18 cellular contexts compared by ENCODE assay signal in the genomic region with DNA sequence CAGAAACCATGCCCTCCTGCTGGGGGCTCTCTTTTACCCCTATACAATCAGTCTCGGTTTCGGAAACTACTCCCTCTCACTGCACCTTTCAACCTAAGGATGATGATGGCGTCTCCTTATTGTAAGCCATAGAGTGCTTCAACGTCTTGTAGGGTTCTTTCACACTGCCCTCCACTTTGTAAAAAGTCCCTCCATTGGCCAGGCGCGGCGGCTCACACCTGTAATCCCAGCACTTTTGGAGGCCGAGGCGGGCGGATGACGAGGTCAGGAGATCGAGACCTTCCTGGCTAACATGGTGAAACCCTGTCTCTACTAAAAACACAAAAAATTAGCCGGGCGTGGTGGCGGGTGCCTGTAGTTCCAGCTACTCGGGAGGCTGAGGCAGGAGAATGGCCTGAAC. TPM values are rescaled to one million over a fixed set of nuclear protein-coding genes. Genes with fewer than 3 reads are reported as not detected.
DNase-seq lines count a peak whose midpoint lies in the region; ATAC-seq and TF ChIP-seq lines count a peak whose summit lies in the region.
"Not testable (repeated sequence)": the region's sequence is repeated elsewhere in the genome, so short reads cannot be mapped to it uniquely, and the experiment has no call there.
"Had no signal": no experiment of that assay in that cellular context is flagged by ENCODE, and none has a peak within 500 bp of the region (broad histone marks: within the 10 kb centered on the region; RNA-seq: fewer than 3 reads in every experiment).

No MANE protein-coding gene starts in this region.

- H4K8ac ChIP-seq in H9 (replicated peaks; ENCODE audit: insufficient read length, low read depth, low read length); IMR-90 (ENCODE audit: low read depth in 2 of 2, low read length in 2 of 2): not testable (repeated sequence)

- POLR2A ChIA-PET in IMR-90 (lab: Charles Lee; ENCODE audit: unreplicated experiment) = not testable (repeated sequence)

- CTCF ChIA-PET in IMR-90 (lab: Yijun Ruan, JAX) = not testable (repeated sequence)

- in situ Hi-C loops in IMR-90 (cut with MboI; ENCODE audit: low sequenced_read_pairs) = not testable (repeated sequence)

- H4K20me1 ChIP-seq in H9 (ENCODE audit: control insufficient read depth, insufficient read depth, insufficient read length); IMR-90 (ENCODE audit: insufficient read depth, low read length): not testable (repeated sequence)

- H3K27me3 ChIP-seq in H9 (ENCODE audit: insufficient read depth, low read length); IMR-90 (ENCODE audit: control insufficient read depth, insufficient read depth, low read length); endodermal cell (ENCODE audit: control insufficient read depth, insufficient read depth, low read length, poor library complexity, severe bottlenecking); subcutaneous abdominal adipose tissue (ENCODE audit: control insufficient read depth in 5 of 5, insufficient read depth in 4 of 5, low read length in 5 of 5); vagina: not testable (repeated sequence)

- not testable (repeated sequence) for H3K9me3 Mint-ChIP-seq in H9, endodermal cell, natural killer cell

- H2BK15ac ChIP-seq in H9 (ENCODE audit: low read depth, low read length); IMR-90 (ENCODE audit: low read depth, low read length): not testable (repeated sequence)

- WGBS in H9 (ENCODE audit: extremely low coverage, insufficient read length, low lambda C conversion rate) = no CpG with 5 or more reads among the region's 16 CpGs
- WGBS in IMR-90 (ENCODE audit: extremely low coverage in 2 of 2, insufficient read length in 1 of 2), 2 experiments = 93% methylated on average over 3 of the region's 16 CpGs; no CpG with 5 or more reads in 1 of the 2 experiments
- 88 to 93% methylated on average over 4 to 16 of the region's 16 CpGs for WGBS in endodermal cell (ENCODE audit: insufficient coverage in 1 of 2, insufficient read length in 1 of 2), 2 experiments

- H3K79me1 ChIP-seq in H9 (ENCODE audit: insufficient read depth, low read depth, low read length, poor library complexity, severe bottlenecking); IMR-90 (ENCODE audit: low read depth in 1 of 2, low read length in 2 of 2): not testable (repeated sequence)

- H4K91ac ChIP-seq in H9 (ENCODE audit: insufficient read length, low read depth, low read length); IMR-90 (ENCODE audit: insufficient read depth, low read depth, low read length): not testable (repeated sequence)

- H3K9ac ChIP-seq in H9 (ENCODE audit: extremely low read depth, insufficient read length, low read length); IMR-90 (ENCODE audit: low read depth, low read length); endodermal cell (ENCODE audit: extremely low read depth, low read length, poor library complexity, severe bottlenecking); subcutaneous abdominal adipose tissue (ENCODE audit: low read length in 5 of 5): not testable (repeated sequence)

- not testable (repeated sequence) for H2BK120ac ChIP-seq in H9 (ENCODE audit: low read depth, low read length, poor library complexity, severe bottlenecking); IMR-90 (ENCODE audit: low read depth, low read length)

- H3K79me2 ChIP-seq in H9 (ENCODE audit: insufficient read depth, low read length) = not testable (repeated sequence)

- ATAC-seq in IMR-90 (ENCODE audit: low read depth); natural killer cell: not testable (repeated sequence)

- not testable (repeated sequence) for TF ChIP-seq RAD21 in IMR-90 (IDR thresholded peaks at IDR 0.05; ENCODE audit: low read length)

- peak; percentile 4 for DNase-seq in H9
- DNase-seq in IMR-90; natural killer cell; vagina (ENCODE audit: extremely low spot score in 2 of 2): not testable (repeated sequence)
- DNase-seq in activated CD8-positive, alpha-beta memory T cell treated with anti-CD3 and anti-CD28 coated beads for 24 hours = peak; percentile 24
- peak; percentile 21 for DNase-seq in endodermal cell
- peak; percentile 22 for DNase-seq in mesenteric fat pad (ENCODE audit: low spot score)

- H3K4me1 Mint-ChIP-seq in H9, endodermal cell: not testable (repeated sequence)
- H3K4me1 Mint-ChIP-seq in natural killer cell = peaks cover 29 to 41% of the 10 kb centered on the region in 2 donors

- intact Hi-C loops in IMR-90 (cut with micrococcal nuclease); natural killer cell (cut with micrococcal nuclease); vagina (cut with DNase I): not testable (repeated sequence)

- H3K23me2 ChIP-seq in H9 (ENCODE audit: insufficient read length, low read depth, low read length, poor library complexity, severe bottlenecking) = not testable (repeated sequence)

- not testable (repeated sequence) for H3T11ph ChIP-seq in H9 (ENCODE audit: low read length)

- H3K4ac ChIP-seq in H9 (ENCODE audit: low read depth, low read length); IMR-90 (ENCODE audit: low read depth, low read length): not testable (repeated sequence)

- H3K4me2 ChIP-seq in H9 (ENCODE audit: insufficient read depth, insufficient read length, low read length); IMR-90 (ENCODE audit: low read depth, low read length): not testable (repeated sequence)

- dilution Hi-C loops in IMR-90 (cut with HindIII; ENCODE audit: low sequenced_read_pairs, unreplicated experiment) = not testable (repeated sequence)

- H3K9me3 ChIP-seq in H9 (ENCODE audit: control insufficient read depth, low read depth, low read length); IMR-90 (ENCODE audit: control insufficient read depth, insufficient read depth, low read length); endodermal cell (ENCODE audit: control insufficient read depth, low read length); subcutaneous abdominal adipose tissue (ENCODE audit: control insufficient read depth in 5 of 5, low read length in 5 of 5); vagina: not testable (repeated sequence)

- not testable (repeated sequence) for H2BK12ac ChIP-seq in H9 (ENCODE audit: insufficient read length, low read depth, low read length)

- not testable (repeated sequence) for H3K23ac ChIP-seq in H9 (ENCODE audit: insufficient read length, low read depth, low read length); IMR-90 (ENCODE audit: low read depth, low read length)

- H3K27me3 Mint-ChIP-seq in H9 (ENCODE audit: low read depth); natural killer cell (ENCODE audit: low read depth in 2 of 2): not testable (repeated sequence)
- peaks cover 23% of the 10 kb centered on the region for H3K27me3 Mint-ChIP-seq in endodermal cell (ENCODE audit: insufficient read depth)

- not testable (repeated sequence) for BruUV-seq in IMR-90 (replicated peaks; lab: Mats Ljungman, UMichigan)

- H4K5ac ChIP-seq in H9 (ENCODE audit: insufficient read length, low read depth, low read length); IMR-90 (ENCODE audit: low read depth, low read length): not testable (repeated sequence)

- not testable (repeated sequence) for H2AK9ac ChIP-seq in IMR-90 (replicated peaks; ENCODE audit: low read depth, low read length, poor library complexity)

- H3K4me1 ChIP-seq in H9 (ENCODE audit: insufficient read depth, low read length); IMR-90 (ENCODE audit: control insufficient read depth, insufficient read depth, low read length); endodermal cell (ENCODE audit: control insufficient read depth, insufficient read depth, low read length): not testable (repeated sequence)
- H3K4me1 ChIP-seq in subcutaneous abdominal adipose tissue (ENCODE audit: control insufficient read depth in 5 of 5, insufficient read depth in 5 of 5, low read length in 5 of 5) (peaks cover 0 to 33% (median 20%) of the 10 kb centered on the region in 5 donors), vagina (peaks cover 16% of the 10 kb centered on the region)

- not testable (repeated sequence) for H3K36me3 Mint-ChIP-seq in H9 (ENCODE audit: insufficient read depth in 1 of 3, low read depth in 3 of 3); endodermal cell (ENCODE audit: low read depth); natural killer cell

- H3K56ac ChIP-seq in H9 (ENCODE audit: insufficient read length, low read depth, low read length); IMR-90 (ENCODE audit: extremely low read depth, insufficient read depth, low read length): not testable (repeated sequence)

- H3K36me3 ChIP-seq in IMR-90 (ENCODE audit: control insufficient read depth, insufficient read depth, low read length) (peaks cover 15% of the 10 kb centered on the region), subcutaneous abdominal adipose tissue (ENCODE audit: control insufficient read depth in 5 of 5, insufficient read depth in 5 of 5, low read length in 5 of 5) (peaks cover 0 to 13% (median 10%) of the 10 kb centered on the region in 5 donors)
- H3K36me3 ChIP-seq in endodermal cell (ENCODE audit: control insufficient read depth, insufficient read depth, low read length); vagina: not testable (repeated sequence)

- H2BK5ac ChIP-seq in H9 (ENCODE audit: insufficient read length, low read length); IMR-90 (ENCODE audit: low read depth, low read length, poor library complexity, severe bottlenecking): not testable (repeated sequence)

- H3K4me3 Mint-ChIP-seq in H9, endodermal cell, natural killer cell: not testable (repeated sequence)

- not testable (repeated sequence) for H3K4me3 ChIP-seq in IMR-90 (ENCODE audit: insufficient read depth, low read depth, low read length); endodermal cell (ENCODE audit: low read length); subcutaneous abdominal adipose tissue (ENCODE audit: low read depth in 1 of 5, low read length in 5 of 5); vagina

- TF ChIP-seq POLR2A in IMR-90 (IDR thresholded peaks at IDR 0.05; ENCODE audit: low read depth, low read length); vagina (IDR thresholded peaks at IDR 0.05): not testable (repeated sequence)

- not testable (repeated sequence) for TF ChIP-seq CTCF in H9 (conservative IDR thresholded peaks at IDR 0.05); IMR-90 (conservative IDR thresholded peaks at IDR 0.05; ENCODE audit: low read depth, low read length); endodermal cell (conservative IDR thresholded peaks at IDR 0.05); natural killer cell (IDR thresholded peaks at IDR 0.05); vagina (IDR thresholded peaks at IDR 0.05)

- not testable (repeated sequence) for H3K27ac Mint-ChIP-seq in H9, endodermal cell
- H3K27ac Mint-ChIP-seq in natural killer cell = peak overlapping the region; percentile 85 to 92

- H3K14ac ChIP-seq in H9 (ENCODE audit: insufficient read depth, low read length); IMR-90 (replicated peaks; ENCODE audit: low read depth, low read length): not testable (repeated sequence)

- not testable (repeated sequence) for H3K18ac ChIP-seq in H9 (ENCODE audit: insufficient read length, low read depth, low read length)
- 0 out of 2 replicates have a peak overlapping the region, but pooled peaks have one; percentile 47 for H3K18ac ChIP-seq in IMR-90 (ENCODE audit: low read depth, low read length)

- H2BK20ac ChIP-seq in H9 (ENCODE audit: low read depth, low read length, poor library complexity, severe bottlenecking); IMR-90 (ENCODE audit: low read depth, low read length): not testable (repeated sequence)

- H3K27ac ChIP-seq in H9 (ENCODE audit: insufficient read length, low read depth, low read length); IMR-90 (ENCODE audit: insufficient read depth, low read length); endodermal cell (ENCODE audit: low read depth, low read length): not testable (repeated sequence)
- H3K27ac ChIP-seq in subcutaneous abdominal adipose tissue (ENCODE audit: low read depth, low read length) = peak overlapping the region; percentile 89
- peak overlapping the region; percentile 75 for H3K27ac ChIP-seq in vagina

- not testable (repeated sequence) for H3K9me1 ChIP-seq in IMR-90 (ENCODE audit: insufficient read depth, low read length)

- H2AK5ac ChIP-seq in H9 (ENCODE audit: insufficient read length, low read length) = not testable (repeated sequence)
- 0 out of 2 replicates have a peak overlapping the region, but pooled peaks have one; percentile 3 for H2AK5ac ChIP-seq in IMR-90 (ENCODE audit: low read depth, low read length)

- H2AFZ ChIP-seq in H9 (ENCODE audit: low read length); IMR-90 (replicated peaks; ENCODE audit: low read length, poor library complexity): not testable (repeated sequence)

RNA-seq across cellular contexts. Expression of a gene that starts 19.5 kb away (rescaled TPM):
- total RNA-seq in H9 (2021) (0.28 TPM in 1 of 2 replicates, not detected in the other), IMR-90 (2012; rRNA removed) (not detected in 2 replicates), endodermal cell (not detected), mesenteric fat pad (0.48 TPM), natural killer cell (not detected), vagina (2.0 TPM)
- polyA plus RNA-seq in IMR-90 (2012; rRNA removed) = not detected in 2 replicates
- not detected in 2 replicates for polyA plus RNA-seq in IMR-90 (2012; cell fraction: cytosol; rRNA removed)
- polyA plus RNA-seq in IMR-90 (2012; cell fraction: nucleus; rRNA removed; ENCODE audit: low replicate concordance) = not detected in 2 replicates
- not detected for polyA plus RNA-seq in endodermal cell (2013, experiment 1 of 2)
- polyA plus RNA-seq in endodermal cell (2013, experiment 2 of 2) = not detected
- total RNA-seq: A172; A673; CD4-positive, CD25-positive, alpha-beta regulatory T cell; CD8-positive, alpha-beta memory T cell; GM23248; H1; H7; HFFc6 had no signal
- polyA plus RNA-seq: BJ; CD4-positive, CD25-positive, alpha-beta regulatory T cell; CD8-positive, alpha-beta memory T cell; GM12878; GM23248 had no signal

RNA-seq across cellular contexts. Expression of a gene that starts 31.8 kb away (rescaled TPM):
- 126 and 131 TPM in 2 replicates for total RNA-seq in H9 (2021)
- total RNA-seq in IMR-90 (2012; rRNA removed) = 50.5 and 54.1 TPM in 2 replicates
- 60.2 and 62.7 TPM in 2 replicates for polyA plus RNA-seq in IMR-90 (2012; rRNA removed)
- 39.4 and 78.4 TPM in 2 replicates for polyA plus RNA-seq in IMR-90 (2012; cell fraction: cytosol; rRNA removed)
- polyA plus RNA-seq in IMR-90 (2012; cell fraction: nucleus; rRNA removed; ENCODE audit: low replicate concordance) = 64.4 and 149 TPM in 2 replicates
- total RNA-seq in endodermal cell = 10 to 100 TPM; 87.4 to 99.8 TPM
- 58.5 TPM for polyA plus RNA-seq in endodermal cell (2013, experiment 1 of 2)
- 55.2 TPM for polyA plus RNA-seq in endodermal cell (2013, experiment 2 of 2)
- total RNA-seq in mesenteric fat pad = 113 TPM
- 100 to 1,000 TPM; 104 to 156 (median 151) TPM for total RNA-seq in natural killer cell
- 76.9 TPM for total RNA-seq in vagina

RNA-seq across cellular contexts. Expression of a gene that starts 51.3 kb away (rescaled TPM):
- not detected in 2 replicates for total RNA-seq in H9 (2021)
- total RNA-seq in IMR-90 (2012; rRNA removed) = not detected in 2 replicates
- not detected in 2 replicates for polyA plus RNA-seq in IMR-90 (2012; rRNA removed)
- not detected in 2 replicates for polyA plus RNA-seq in IMR-90 (2012; cell fraction: cytosol; rRNA removed)
- polyA plus RNA-seq in IMR-90 (2012; cell fraction: nucleus; rRNA removed; ENCODE audit: low replicate concordance) = not detected in 2 replicates
- total RNA-seq in endodermal cell = not detected
- not detected for polyA plus RNA-seq in endodermal cell (2013, experiment 1 of 2)
- not detected for polyA plus RNA-seq in endodermal cell (2013, experiment 2 of 2)
- not detected for total RNA-seq in mesenteric fat pad
- total RNA-seq in natural killer cell = not detected
- 4.9 TPM for total RNA-seq in vagina
- total RNA-seq: A172; A673; CD4-positive, CD25-positive, alpha-beta regulatory T cell; CD8-positive, alpha-beta memory T cell; GM12878; GM23248; H1; H7; HFFc6 had no signal
- polyA plus RNA-seq: BJ; CD4-positive, CD25-positive, alpha-beta regulatory T cell; CD8-positive, alpha-beta memory T cell; GM12878; GM23248 had no signal

RNA-seq across cellular contexts. Expression of a gene that starts 52.7 kb away (rescaled TPM):
- total RNA-seq in H9 (2021) (22.6 and 26.8 TPM in 2 replicates), IMR-90 (2012; rRNA removed) (7.9 and 8.3 TPM in 2 replicates), endodermal cell (10 to 100 TPM; 29.2 to 34.1 TPM), mesenteric fat pad (26.9 TPM), natural killer cell (10 to 100 TPM; 97.8 to 99.8 (median 98.6) TPM), vagina (22.3 TPM)
- polyA plus RNA-seq in IMR-90 (2012; rRNA removed) = 21.4 and 25.9 TPM in 2 replicates
- polyA plus RNA-seq in IMR-90 (2012; cell fraction: cytosol; rRNA removed) = 49.0 and 50.2 TPM in 2 replicates
- polyA plus RNA-seq in IMR-90 (2012; cell fraction: nucleus; rRNA removed; ENCODE audit: low replicate concordance) = 34.1 and 62.8 TPM in 2 replicates
- polyA plus RNA-seq in endodermal cell (2013, experiment 1 of 2) = 30.7 TPM
- polyA plus RNA-seq in endodermal cell (2013, experiment 2 of 2) = 28.4 TPM

RNA-seq across cellular contexts. Expression of a gene that starts 55.4 kb away (rescaled TPM):
- total RNA-seq in H9 (2021) = not detected in 2 replicates
- not detected in 2 replicates for total RNA-seq in IMR-90 (2012; rRNA removed)
- polyA plus RNA-seq in IMR-90 (2012; rRNA removed) = 0.44 TPM in 1 of 2 replicates, not detected in the other
- polyA plus RNA-seq in IMR-90 (2012; cell fraction: cytosol; rRNA removed) = 0.24 and 1.6 TPM in 2 replicates
- 0.64 TPM in 1 of 2 replicates, not detected in the other for polyA plus RNA-seq in IMR-90 (2012; cell fraction: nucleus; rRNA removed; ENCODE audit: low replicate concordance)
- total RNA-seq in endodermal cell = not detected
- polyA plus RNA-seq in endodermal cell (2013, experiment 1 of 2) = 3.2 TPM
- polyA plus RNA-seq in endodermal cell (2013, experiment 2 of 2) = 5.2 TPM
- not detected for total RNA-seq in mesenteric fat pad
- total RNA-seq in natural killer cell = not detected
- total RNA-seq in vagina = 11.0 TPM
- total RNA-seq: A172; CD4-positive, CD25-positive, alpha-beta regulatory T cell; GM23248; H1; H7; HFFc6 had no signal
- polyA plus RNA-seq: BJ; CD4-positive, CD25-positive, alpha-beta regulatory T cell; CD8-positive, alpha-beta memory T cell; GM23248; H1 had no signal
